In the genomic region with DNA sequence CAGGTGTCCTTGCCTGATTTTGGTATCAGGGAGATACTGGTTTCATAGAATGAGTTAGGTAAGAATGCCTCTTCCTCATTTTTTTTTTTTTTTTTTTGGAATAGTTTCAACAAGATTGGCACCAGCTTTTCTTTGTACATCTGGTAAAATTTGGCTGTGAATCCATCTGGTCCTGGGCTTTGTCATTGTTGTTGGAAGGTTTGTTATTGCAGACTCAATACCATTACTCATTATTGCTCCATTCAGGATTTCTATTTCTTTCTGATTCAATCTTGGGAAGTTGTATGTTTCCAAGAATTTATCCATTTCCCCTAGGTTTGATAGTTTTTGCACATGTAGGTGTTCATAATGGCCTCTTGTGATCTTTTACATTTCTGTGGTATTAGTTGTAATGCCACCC, we compare ENCODE assay signal across 25 cellular contexts.
DNase-seq lines count a peak whose midpoint lies in the region; ATAC-seq, FAIRE-seq and TF ChIP-seq lines count a peak whose summit lies in the region.
"Had no signal": no experiment of that assay in that cellular context is flagged by ENCODE, and none has a peak within 500 bp of the region (broad histone marks: within the 10 kb centered on the region; RNA-seq: fewer than 3 reads in every experiment).

No MANE protein-coding gene starts in this region.

- H3K27ac ChIP-seq in A549 = no peak overlapping the region

- no peak for TF ChIP-seq EP300 in A549 (IDR thresholded peaks at IDR 0.05)

- POLR2A ChIA-PET in A549 (lab: Yijun Ruan, JAX) = no interaction called here

- no peaks in the 10 kb centered on the region for H3K4me1 ChIP-seq in A549

- peak; percentile 56 for FAIRE-seq in A549 (lab: Jason Lieb, UNC)
- FAIRE-seq: GM12878 had no signal

- TF ChIP-seq RAD21 in A549 (conservative IDR thresholded peaks at IDR 0.05 in 1 of 2, IDR thresholded peaks at IDR 0.05 in 1 of 2) = no peak

- DNase-seq in A549 (ENCODE audit: low read depth in 1 of 2, low spot score in 1 of 2) (no peak), HCEC 1CT (peak; percentile 19), dermis blood vessel endothelial cell (peak; percentile 57), fibroblast of pulmonary artery (ENCODE audit: low read depth) (peak; percentile 25), HuH-7 (ENCODE audit: low spot score) (no peak), AG20443 (ENCODE audit: low spot score) (no peak), SIG-M5 treated with dmso at 0.1 percent for 504 hours (lab: John Stamatoyannopoulos, UW; ENCODE audit: unreplicated experiment) (no peak)
- DNase-seq: C1 segment of cervical spinal cord; CD4-positive, alpha-beta memory T cell; COR-L47; GDM1; H9; IMR-90; KG1; NCI-H1048; NCI-H1417; NCI-H1694; NCI-H2029 treated with DMSO at 0.1 percent for 48 hours; NCI-H226; NCI-H510A; NCI-H69; Right ventricle myocardium superior; RPMI8226 had no signal

- no peak overlapping the region for H3K4me2 ChIP-seq in A549
- H3K4me2 ChIP-seq: GM23338 had no signal

- no peak overlapping the region for H3K4me3 ChIP-seq in A549
- no peak overlapping the region for H3K4me3 ChIP-seq in fibroblast of pulmonary artery (replicated peaks; ENCODE audit: low read depth, low read length)
- H3K4me3 ChIP-seq: GM12878, GM23338 had no signal

- CTCF ChIA-PET in A549 (lab: Yijun Ruan, JAX) = no interaction called here

- H3K9me3 ChIP-seq in A549 = peaks cover 7% of the 10 kb centered on the region; the same call in 1 of the 3 replicates

- TF ChIP-seq CTCF in A549 (IDR thresholded peaks at IDR 0.05) = no peak
- TF ChIP-seq CTCF in fibroblast of pulmonary artery (IDR thresholded peaks at IDR 0.05; ENCODE audit: low read length, missing control alignments) = no peak

- no peak for ATAC-seq in A549
- ATAC-seq: GM12878, GM23338 had no signal

- TF ChIP-seq POLR2A in A549 (IDR thresholded peaks at IDR 0.05; ENCODE audit: low read length) = no peak

TF ChIP-seq in A549, 52 proteins besides CTCF, POLR2A, EP300 and RAD21:
- TF ChIP-seq CBX8 (IDR thresholded peaks at IDR 0.05) (no peak), NFE2L2 (conservative IDR thresholded peaks at IDR 0.05; ENCODE audit: low read length) (no peak), ZFP36 (IDR thresholded peaks at IDR 0.05; ENCODE audit: borderline replicate concordance, partially characterized antibody) (no peak), RARB (CRISPR knock-in tag; IDR thresholded peaks at IDR 0.05) (no peak), ESRRA (IDR thresholded peaks at IDR 0.05; ENCODE audit: borderline replicate concordance, low read length) (no peak), NR3C1 (IDR thresholded peaks at IDR 0.05) (no peak), TP53 (CRISPR knock-in tag; IDR thresholded peaks at IDR 0.05) (no peak), ZC3H11A (IDR thresholded peaks at IDR 0.05) (no peak), BHLHE40 (IDR thresholded peaks at IDR 0.05; ENCODE audit: low read depth, low read length) (no peak), RNF2 (IDR thresholded peaks at IDR 0.05; ENCODE audit: borderline replicate concordance, low read depth) (no peak), CBX2 (IDR thresholded peaks at IDR 0.05; ENCODE audit: borderline replicate concordance, low read depth) (no peak), CEBPB (IDR thresholded peaks at IDR 0.05) (no peak), TFCP2L1 (CRISPR knock-in tag; IDR thresholded peaks at IDR 0.05) (no peak)
- TF ChIP-seq, protein P1, sequence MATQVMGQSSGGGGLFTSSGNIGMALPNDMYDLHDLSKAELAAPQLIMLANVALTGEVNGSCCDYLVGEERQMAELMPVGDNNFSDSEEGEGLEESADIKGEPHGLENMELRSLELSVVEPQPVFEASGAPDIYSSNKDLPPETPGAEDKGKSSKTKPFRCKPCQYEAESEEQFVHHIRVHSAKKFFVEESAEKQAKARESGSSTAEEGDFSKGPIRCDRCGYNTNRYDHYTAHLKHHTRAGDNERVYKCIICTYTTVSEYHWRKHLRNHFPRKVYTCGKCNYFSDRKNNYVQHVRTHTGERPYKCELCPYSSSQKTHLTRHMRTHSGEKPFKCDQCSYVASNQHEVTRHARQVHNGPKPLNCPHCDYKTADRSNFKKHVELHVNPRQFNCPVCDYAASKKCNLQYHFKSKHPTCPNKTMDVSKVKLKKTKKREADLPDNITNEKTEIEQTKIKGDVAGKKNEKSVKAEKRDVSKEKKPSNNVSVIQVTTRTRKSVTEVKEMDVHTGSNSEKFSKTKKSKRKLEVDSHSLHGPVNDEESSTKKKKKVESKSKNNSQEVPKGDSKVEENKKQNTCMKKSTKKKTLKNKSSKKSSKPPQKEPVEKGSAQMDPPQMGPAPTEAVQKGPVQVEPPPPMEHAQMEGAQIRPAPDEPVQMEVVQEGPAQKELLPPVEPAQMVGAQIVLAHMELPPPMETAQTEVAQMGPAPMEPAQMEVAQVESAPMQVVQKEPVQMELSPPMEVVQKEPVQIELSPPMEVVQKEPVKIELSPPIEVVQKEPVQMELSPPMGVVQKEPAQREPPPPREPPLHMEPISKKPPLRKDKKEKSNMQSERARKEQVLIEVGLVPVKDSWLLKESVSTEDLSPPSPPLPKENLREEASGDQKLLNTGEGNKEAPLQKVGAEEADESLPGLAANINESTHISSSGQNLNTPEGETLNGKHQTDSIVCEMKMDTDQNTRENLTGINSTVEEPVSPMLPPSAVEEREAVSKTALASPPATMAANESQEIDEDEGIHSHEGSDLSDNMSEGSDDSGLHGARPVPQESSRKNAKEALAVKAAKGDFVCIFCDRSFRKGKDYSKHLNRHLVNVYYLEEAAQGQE (IDR thresholded peaks at IDR 0.05) = no peak

Comparison
In these comparisons a context has a peak if more than half of its experiments do, and no peak if none do; other contexts are left out.
1. DNase-seq: peak in HCEC 1CT (single experiment), dermis blood vessel endothelial cell (single experiment) and fibroblast of pulmonary artery (single experiment); none in A549 (0 of 2), HuH-7 (single experiment), AG20443 (single experiment) and SIG-M5 treated with dmso at 0.1 percent for 504 hours (single experiment).